20 cellular contexts compared by ENCODE assay signal in genomic region chr12:31355747-31356107, GRCh38. TPM values are rescaled to one million over a fixed set of nuclear protein-coding genes. Genes with fewer than 3 reads are reported as not detected.
DNase-seq lines count a peak whose midpoint lies in the region; ATAC-seq, FAIRE-seq and TF ChIP-seq lines count a peak whose summit lies in the region.
"Had no signal": no experiment of that assay in that cellular context is flagged by ENCODE, and none has a peak within 500 bp of the region (broad histone marks: within the 10 kb centered on the region; RNA-seq: fewer than 3 reads in every experiment).

No MANE protein-coding gene starts in this region.

- H3K4me3 Mint-ChIP-seq in Calu3 (ENCODE audit: low read depth, unreplicated experiment): no peak overlapping the region
- H3K4me3 Mint-ChIP-seq: B cell; CD4-positive, alpha-beta T cell had no signal

- ATAC-seq in GM18498 (IDR thresholded peaks at IDR 0.05; ENCODE audit: unreplicated experiment) (no peak), GM19395 (IDR thresholded peaks at IDR 0.05; ENCODE audit: unreplicated experiment) (no peak)

- H2AK5ac ChIP-seq in neuronal stem cell (ENCODE audit: low read depth, low read length): no peak overlapping the region

- CTCF ChIA-PET in Calu3 (lab: Charles Lee): interaction anchor here (0.7 to 1.0 kb wide), 2 partner anchors 17 to 57 kb away, joined by 3 to 6 read pairs; no protein-coding TSS in a partner anchor
- CTCF ChIA-PET in HEK293T (lab: Yijun Ruan, JAX): no interaction called here

- no peak overlapping the region for H3K27ac ChIP-seq in neuronal stem cell (replicated peaks; ENCODE audit: low read length)
- H3K27ac ChIP-seq: GM23248 had no signal

- H4K91ac ChIP-seq in neuronal stem cell (ENCODE audit: low read depth, low read length, poor library complexity): no peak overlapping the region

- no peaks in the 10 kb centered on the region for H3K36me3 ChIP-seq in neuronal stem cell (replicated peaks in 1 of 2; ENCODE audit: control insufficient read depth in 2 of 2, insufficient read depth in 2 of 2, low read length in 2 of 2)

- H2AFZ ChIP-seq in neuronal stem cell (ENCODE audit: low read length): peak overlapping the region; percentile 47
- H2AFZ ChIP-seq: GM23248 had no signal

- H2BK5ac ChIP-seq in neuronal stem cell (ENCODE audit: low read length): no peak overlapping the region

- no peak overlapping the region for H2BK12ac ChIP-seq in neuronal stem cell (ENCODE audit: low read length)

- H3K4me3 ChIP-seq in neuronal stem cell (ENCODE audit: low read length in 2 of 2): no peak overlapping the region
- H3K4me3 ChIP-seq: GM23248 had no signal

- H2BK15ac ChIP-seq in neuronal stem cell (ENCODE audit: low read length): no peak overlapping the region

- H2BK120ac ChIP-seq in neuronal stem cell (ENCODE audit: low read depth, low read length): no peak overlapping the region

- WGBS in neuronal stem cell (ENCODE audit: extremely low coverage in 2 of 2, insufficient read length in 2 of 2, insufficient replicate concordance in 1 of 2), 2 donors: no CpG with 5 or more reads among the region's 4 CpGs

- no peak overlapping the region for H3K23ac ChIP-seq in neuronal stem cell (ENCODE audit: low read depth, low read length, poor library complexity)

- H3K9me3 Mint-ChIP-seq in Calu3 (ENCODE audit: low read depth, unreplicated experiment): no peaks in the 10 kb centered on the region
- H3K9me3 Mint-ChIP-seq: CD4-positive, alpha-beta T cell had no signal

- intact Hi-C loops in Calu3 (cut with micrococcal nuclease; ENCODE audit: unreplicated experiment): no loop called here

- no peak for TF ChIP-seq CTCF in Calu3 (IDR thresholded peaks at IDR 0.05; ENCODE audit: unreplicated experiment)

- H3K4me1 Mint-ChIP-seq in Calu3 (ENCODE audit: low read depth, unreplicated experiment): peaks cover 8% of the 10 kb centered on the region

- no peak overlapping the region for H4K8ac ChIP-seq in neuronal stem cell (ENCODE audit: low read depth, low read length)

- DNase-seq in Calu3: no peak
- DNase-seq in NCI-H69 (lab: John Stamatoyannopoulos, UW): peak; percentile 73
- DNase-seq in neuronal stem cell (ENCODE audit: low spot score): no peak
- no peak for DNase-seq in DMS153 treated with DMSO at 0.1 percent for 48 hours (lab: John Stamatoyannopoulos, UW; ENCODE audit: unreplicated experiment)
- DNase-seq in HEK293T (ENCODE audit: extremely low spot score): no peak
- DNase-seq: ACHN; C1 segment of cervical spinal cord; CD4-positive, alpha-beta T cell; DND-41; GDM1; GM23248; H7 had no signal

- H3K18ac ChIP-seq in neuronal stem cell (ENCODE audit: low read length): no peak overlapping the region

- FAIRE-seq in islet of Langerhans (lab: Jason Lieb, UNC): peak; percentile 41
- FAIRE-seq: D721Med, GM12892, GM19239, HTR-8/SVneo had no signal

- H3K4me1 ChIP-seq in neuronal stem cell (ENCODE audit: control insufficient read depth in 2 of 2, insufficient read depth in 1 of 2, low read depth in 1 of 2, low read length in 2 of 2): peaks cover 7 to 13% of the 10 kb centered on the region in 2 donors

- H3K27ac Mint-ChIP-seq in Calu3 (ENCODE audit: unreplicated experiment): peak overlapping the region; percentile 36
- H3K27ac Mint-ChIP-seq: B cell; CD4-positive, alpha-beta T cell had no signal

- H3K36me3 Mint-ChIP-seq in Calu3 (ENCODE audit: insufficient read depth, unreplicated experiment): no peaks in the 10 kb centered on the region

- no peak overlapping the region for H3K4me2 ChIP-seq in neuronal stem cell (ENCODE audit: insufficient read depth, low read length, poor library complexity, severe bottlenecking)

- H3K9me3 ChIP-seq in neuronal stem cell (replicated peaks in 1 of 2; ENCODE audit: control insufficient read depth in 2 of 2, insufficient read depth in 1 of 2, low read depth in 1 of 2, low read length in 2 of 2): no peaks in the 10 kb centered on the region

- no peak overlapping the region for H3K14ac ChIP-seq in neuronal stem cell (ENCODE audit: low read length)

- BruUV-seq in Calu3 (replicated peaks; lab: Mats Ljungman, UMichigan): no TSS peak

- no peaks in the 10 kb centered on the region for H3K79me1 ChIP-seq in neuronal stem cell (ENCODE audit: low read depth, low read length)

- no peak overlapping the region for H3K9ac ChIP-seq in neuronal stem cell (ENCODE audit: low read depth, low read length, poor library complexity)
- H3K9ac ChIP-seq: GM23248 had no signal

- POLR2A ChIA-PET in HEK293T (lab: Yijun Ruan, JAX): no interaction called here

- H3K27me3 Mint-ChIP-seq in Calu3 (ENCODE audit: unreplicated experiment): no peaks in the 10 kb centered on the region
- H3K27me3 Mint-ChIP-seq: B cell; CD4-positive, alpha-beta T cell had no signal

- H3K4ac ChIP-seq in neuronal stem cell (ENCODE audit: low read length): no peak overlapping the region

- H3K27me3 ChIP-seq in neuronal stem cell (ENCODE audit: control insufficient read depth in 3 of 3, insufficient read depth in 3 of 3, low read depth in 1 of 3, low read length in 3 of 3): no peaks in the 10 kb centered on the region

TF ChIP-seq in HEK293T, 16 proteins besides CTCF, POLR2A, EP300 and RAD21:
- TF ChIP-seq HDGF (IDR thresholded peaks at IDR 0.05; ENCODE audit: borderline replicate concordance) (no peak), SP1 (IDR thresholded peaks at IDR 0.05) (no peak), ARNT (IDR thresholded peaks at IDR 0.05) (no peak), L3MBTL2 (conservative IDR thresholded peaks at IDR 0.05) (no peak), FOXA1 (IDR thresholded peaks at IDR 0.05) (no peak), FOXM1 (IDR thresholded peaks at IDR 0.05; ENCODE audit: borderline replicate concordance) (no peak), ELF4 (IDR thresholded peaks at IDR 0.05) (no peak), SUZ12 (IDR thresholded peaks at IDR 0.05) (no peak), ZNF384 (IDR thresholded peaks at IDR 0.05) (no peak)

RNA-seq across cellular contexts. Expression of gene SINHCAF, which starts 29.8 kb away (rescaled TPM):
- 121 and 127 TPM in 2 replicates for total RNA-seq in Calu3 (2022)
- polyA plus RNA-seq in neuronal stem cell (2013, experiment 1 of 2): 288 TPM
- 311 TPM for polyA plus RNA-seq in neuronal stem cell (2013, experiment 2 of 2)
